In genomic region chr1:246126580-246126979, GRCh38 we compare ENCODE assay signal across 9 cellular contexts.
"Had no signal": no experiment of that assay in that cellular context is flagged by ENCODE, and none has a peak within 500 bp of the region (broad histone marks: within the 10 kb centered on the region; RNA-seq: fewer than 3 reads in every experiment).

No MANE protein-coding gene starts in this region.

- H3K9ac ChIP-seq: GM23248, KMS-11 had no signal

- H3K36me3 ChIP-seq: HAP-1 had no signal

- H3K9me3 ChIP-seq: HAP-1 had no signal

- H3K4me1 ChIP-seq: HAP-1 had no signal

- FAIRE-seq: HTR-8/SVneo had no signal

- H3K4me2 ChIP-seq: KMS-11 had no signal

- H3K4me3 ChIP-seq: GM23248, HAP-1 had no signal

- DNase-seq: GM23248, GOT3, H7, HFFc6, Karpas-422 had no signal

- H3K27ac ChIP-seq: GM23248, KMS-11 had no signal

- H2AFZ ChIP-seq: GM23248 had no signal

- ATAC-seq: HCT116 had no signal
